ENCODE assay signal across 13 cellular contexts in genomic region chr2:128753321-128753720, GRCh38.
DNase-seq lines count a peak whose midpoint lies in the region; ATAC-seq and TF ChIP-seq lines count a peak whose summit lies in the region.
"Had no signal": no experiment of that assay in that cellular context is flagged by ENCODE, and none has a peak within 500 bp of the region (broad histone marks: within the 10 kb centered on the region; RNA-seq: fewer than 3 reads in every experiment).

No MANE protein-coding gene starts in this region.

- H3K27me3 Mint-ChIP-seq in GM23338 (ENCODE audit: insufficient read depth, low read depth, poor library complexity) (peaks cover 12% of the 10 kb centered on the region), nephron (ENCODE audit: low read depth) (peaks cover 9% of the 10 kb centered on the region), natural killer cell (ENCODE audit: low read depth in 2 of 2) (no peaks in the 10 kb centered on the region)

- H2AFZ ChIP-seq in GM23338 (peak overlapping the region; percentile 59; the same call in 1 of the 2 replicates), SK-N-SH (ENCODE audit: low read depth) (no peak overlapping the region)

- WGBS in SK-N-SH (ENCODE audit: low lambda C conversion rate): 59% methylated on average over 7 of the region's 7 CpGs

- H3K9me3 Mint-ChIP-seq in GM23338 (no peaks in the 10 kb centered on the region; the same call in 2 of the 3 replicates), nephron (peaks cover 2% of the 10 kb centered on the region), natural killer cell (no peaks in the 10 kb centered on the region)
- H3K9me3 Mint-ChIP-seq: CD8-positive, alpha-beta T cell had no signal

- peaks cover 20% of the 10 kb centered on the region for H3K4me1 Mint-ChIP-seq in GM23338
- H3K4me1 Mint-ChIP-seq in nephron: peaks cover 50% of the 10 kb centered on the region
- peaks cover 24 to 30% of the 10 kb centered on the region in 2 donors for H3K4me1 Mint-ChIP-seq in natural killer cell

- CTCF ChIA-PET in SK-N-SH (lab: Yijun Ruan, JAX): interaction anchor here (1.7 kb wide), 1 partner anchor 17 kb away, joined by 5 read pairs; no protein-coding TSS in a partner anchor

- H3K27ac Mint-ChIP-seq in GM23338 (no peak overlapping the region), nephron (peak overlapping the region; percentile 32 to 88 (median 41)), natural killer cell (peak overlapping the region in 1 of 2 donors; percentile 23)
- H3K27ac Mint-ChIP-seq: CD8-positive, alpha-beta T cell had no signal

- peak overlapping the region; percentile 87 for H3K27ac ChIP-seq in BLaER1
- H3K27ac ChIP-seq in GM23338 (ENCODE audit: low read depth): no peak overlapping the region
- H3K27ac ChIP-seq in dorsolateral prefrontal cortex: peak overlapping the region in 38 of 59 donors; percentile 0 to 65 (median 50)
- H3K27ac ChIP-seq in SK-N-SH (ENCODE audit: low read depth in 2 of 2, low read length in 1 of 2): no peak overlapping the region

- POLR2A ChIA-PET in SK-N-SH (lab: Yijun Ruan, JAX): no interaction called here

- H3K9me2 ChIP-seq in GM23338 (ENCODE audit: insufficient read depth) (peaks cover 2% of the 10 kb centered on the region; the same call in 1 of the 2 replicates), SK-N-SH (no peaks in the 10 kb centered on the region)

- H4K20me1 ChIP-seq in BLaER1 (no peaks in the 10 kb centered on the region), GM23338 (replicated peaks; ENCODE audit: insufficient read depth) (no peaks in the 10 kb centered on the region), SK-N-SH (ENCODE audit: insufficient read depth) (no peaks in the 10 kb centered on the region)

- H3K4me1 ChIP-seq in BLaER1 (peaks cover 69% of the 10 kb centered on the region), GM23338 (ENCODE audit: insufficient read depth) (peaks cover 15% of the 10 kb centered on the region), SK-N-SH (ENCODE audit: control insufficient read depth in 1 of 2, insufficient read depth in 2 of 2, low read depth in 1 of 2, low read length in 1 of 2) (peaks cover 0 to 11% of the 10 kb centered on the region in 2 experiments; a peak in 1 of 4 replicates)

- no peak for DNase-seq in GM23338 (ENCODE audit: low spot score)
- DNase-seq in dorsolateral prefrontal cortex: no peak
- no peak for DNase-seq in SK-N-SH
- DNase-seq in natural killer cell: no peak
- DNase-seq: ACHN; CD8-positive, alpha-beta T cell; NCI-H1417; NCI-H2029; NCI-H2171 treated with DMSO at 0.1 percent for 48 hours had no signal

- H3K36me3 Mint-ChIP-seq in GM23338 (ENCODE audit: low read depth) (no peaks in the 10 kb centered on the region), nephron (ENCODE audit: low read depth) (no peaks in the 10 kb centered on the region), natural killer cell (no peaks in the 10 kb centered on the region)
- H3K36me3 Mint-ChIP-seq: CD8-positive, alpha-beta T cell had no signal

- no peaks in the 10 kb centered on the region for H3K79me2 ChIP-seq in GM23338 (replicated peaks; ENCODE audit: insufficient read depth)
- no peaks in the 10 kb centered on the region for H3K79me2 ChIP-seq in SK-N-SH (ENCODE audit: insufficient read depth)

- H3K9me3 ChIP-seq in BLaER1 (no peaks in the 10 kb centered on the region), SK-N-SH (no peaks in the 10 kb centered on the region)

- no peak for TF ChIP-seq EP300 in SK-N-SH (IDR thresholded peaks at IDR 0.05; ENCODE audit: borderline replicate concordance in 1 of 2, low read depth in 1 of 2, low read length in 1 of 2)

- intact Hi-C loops in dorsolateral prefrontal cortex (cut with DNase I) (no loop called here), natural killer cell (cut with micrococcal nuclease) (loop anchor here (10.0 kb wide), 1 partner anchor 579 kb away; no protein-coding TSS in a partner anchor)

- H3K4me3 ChIP-seq in BLaER1 (peak overlapping the region; percentile 38; the same call in 1 of the 2 replicates), GM23338 (no peak overlapping the region), dorsolateral prefrontal cortex (no peak overlapping the region), SK-N-SH (ENCODE audit: low read depth in 2 of 2, low read length in 1 of 2) (no peak overlapping the region)

- no peaks in the 10 kb centered on the region for H3F3A ChIP-seq in GM23338 (replicated peaks; ENCODE audit: low read depth)
- H3F3A ChIP-seq in SK-N-SH (replicated peaks; ENCODE audit: insufficient read depth): no peaks in the 10 kb centered on the region

- ATAC-seq in GM23338: no peak
- no peak for ATAC-seq in natural killer cell
- no peak for ATAC-seq in HG03442 (IDR thresholded peaks at IDR 0.05; ENCODE audit: unreplicated experiment)
- ATAC-seq in HG02798 (IDR thresholded peaks at IDR 0.05; ENCODE audit: poor library complexity, unreplicated experiment): no peak
- ATAC-seq: CD8-positive, alpha-beta T cell had no signal

- peak overlapping the region; percentile 63; the same call in 1 of the 2 replicates for H3K9ac ChIP-seq in BLaER1
- no peak overlapping the region for H3K9ac ChIP-seq in SK-N-SH

- no peaks in the 10 kb centered on the region for H3K27me3 ChIP-seq in BLaER1
- no peaks in the 10 kb centered on the region for H3K27me3 ChIP-seq in GM23338 (ENCODE audit: insufficient read depth)
- no peaks in the 10 kb centered on the region for H3K27me3 ChIP-seq in dorsolateral prefrontal cortex
- no peaks in the 10 kb centered on the region for H3K27me3 ChIP-seq in SK-N-SH (ENCODE audit: insufficient read depth)

- no peak for TF ChIP-seq CTCF in GM23338 (conservative IDR thresholded peaks at IDR 0.05; ENCODE audit: low read depth in 2 of 2)
- no peak for TF ChIP-seq CTCF in dorsolateral prefrontal cortex (IDR thresholded peaks at IDR 0.05 in 54 of 56, conservative IDR thresholded peaks at IDR 0.05 in 2 of 56; ENCODE audit: low read depth in 1 of 56, partially characterized antibody in 56 of 56)
- TF ChIP-seq CTCF in nephron (IDR thresholded peaks at IDR 0.05; ENCODE audit: unreplicated experiment in 3 of 3): no peak
- TF ChIP-seq CTCF in SK-N-SH (IDR thresholded peaks at IDR 0.05): no peak
- no peak for TF ChIP-seq CTCF in natural killer cell (IDR thresholded peaks at IDR 0.05)

- H3K4me2 ChIP-seq in BLaER1 (peak overlapping the region; percentile 91), GM23338 (no peak overlapping the region), SK-N-SH (no peak overlapping the region)

- no peak for TF ChIP-seq RAD21 in SK-N-SH (IDR thresholded peaks at IDR 0.05; ENCODE audit: low read length)

- H3K4me3 Mint-ChIP-seq in GM23338: no peak overlapping the region
- no peak overlapping the region for H3K4me3 Mint-ChIP-seq in nephron
- H3K4me3 Mint-ChIP-seq in natural killer cell: no peak overlapping the region
- H3K4me3 Mint-ChIP-seq: CD8-positive, alpha-beta T cell had no signal

- H3K36me3 ChIP-seq in BLaER1: no peaks in the 10 kb centered on the region
- H3K36me3 ChIP-seq in GM23338 (ENCODE audit: insufficient read depth): no peaks in the 10 kb centered on the region
- no peaks in the 10 kb centered on the region for H3K36me3 ChIP-seq in SK-N-SH (replicated peaks in 1 of 2; ENCODE audit: control insufficient read depth in 1 of 2, insufficient read depth in 2 of 2, low read length in 1 of 2)

TF ChIP-seq in GM23338, 12 proteins besides CTCF, POLR2A, EP300 and RAD21 (continues in another document):
- no peak for TF ChIP-seq CREB1 (CRISPR knock-in tag; IDR thresholded peaks at IDR 0.05; ENCODE audit: low read depth)
- no peak for TF ChIP-seq ZNF114 (CRISPR knock-in tag; IDR thresholded peaks at IDR 0.05)

TF ChIP-seq in SK-N-SH, 30 proteins besides CTCF, POLR2A, EP300 and RAD21:
- no peak for TF ChIP-seq YY1 (IDR thresholded peaks at IDR 0.05; ENCODE audit: low read depth)
- no peak for TF ChIP-seq ZBTB33 (IDR thresholded peaks at IDR 0.05; ENCODE audit: borderline replicate concordance, low read depth)
- no peak for TF ChIP-seq CHD2 (IDR thresholded peaks at IDR 0.05; ENCODE audit: low read length, partially characterized antibody)
- no peak for TF ChIP-seq SIN3A (IDR thresholded peaks at IDR 0.05; ENCODE audit: borderline replicate concordance, low read depth, low read length)
- TF ChIP-seq MXI1 (IDR thresholded peaks at IDR 0.05; ENCODE audit: low read depth, low read length): no peak
- TF ChIP-seq, protein P1, sequence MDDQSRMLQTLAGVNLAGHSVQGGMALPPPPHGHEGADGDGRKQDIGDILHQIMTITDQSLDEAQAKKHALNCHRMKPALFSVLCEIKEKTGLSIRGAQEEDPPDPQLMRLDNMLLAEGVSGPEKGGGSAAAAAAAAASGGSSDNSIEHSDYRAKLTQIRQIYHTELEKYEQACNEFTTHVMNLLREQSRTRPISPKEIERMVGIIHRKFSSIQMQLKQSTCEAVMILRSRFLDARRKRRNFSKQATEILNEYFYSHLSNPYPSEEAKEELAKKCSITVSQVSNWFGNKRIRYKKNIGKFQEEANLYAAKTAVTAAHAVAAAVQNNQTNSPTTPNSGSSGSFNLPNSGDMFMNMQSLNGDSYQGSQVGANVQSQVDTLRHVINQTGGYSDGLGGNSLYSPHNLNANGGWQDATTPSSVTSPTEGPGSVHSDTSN (IDR thresholded peaks at IDR 0.05): no peak

Comparison
In these comparisons a context has a peak if more than half of its experiments do, and no peak if none do; other contexts are left out.
1. H3K27ac ChIP-seq: peak in BLaER1 (single experiment) and dorsolateral prefrontal cortex (38 of 59); none in GM23338 (single experiment) and SK-N-SH (0 of 2).